12 cellular contexts compared by ENCODE assay signal in genomic region chr5:79806741-79807140, GRCh38.
A peak's percentile ranks its signal among the peaks of the same experiment; 100 is the strongest.
DNase-seq lines count a peak whose midpoint lies in the region; ATAC-seq and TF ChIP-seq lines count a peak whose summit lies in the region.
"Had no signal": no experiment of that assay in that cellular context is flagged by ENCODE, and none has a peak within 500 bp of the region (broad histone marks: within the 10 kb centered on the region; RNA-seq: fewer than 3 reads in every experiment).

No MANE protein-coding gene starts in this region.

- no peaks in the 10 kb centered on the region for H3K79me1 ChIP-seq in mesenchymal stem cell (replicated peaks; ENCODE audit: low read length, poor library complexity, severe bottlenecking)

- H3K23ac ChIP-seq in mesenchymal stem cell (ENCODE audit: low read length in 2 of 2) = no peak overlapping the region

- no peaks in the 10 kb centered on the region for H3K27me3 ChIP-seq in MM.1S (replicated peaks; ENCODE audit: insufficient read depth, low read length)
- H3K27me3 ChIP-seq in mesenchymal stem cell (ENCODE audit: control insufficient read depth in 1 of 2, insufficient read depth in 1 of 2, low read length in 2 of 2) = no peaks in the 10 kb centered on the region
- H3K27me3 ChIP-seq: spleen had no signal

- H3K36me3 Mint-ChIP-seq in activated naive CD4-positive, alpha-beta T cell treated with anti-CD3 and anti-CD28 coated beads, Interleukin-2, amount 50 U/mL, for 72 hours = no peaks in the 10 kb centered on the region

- no peak overlapping the region for H2AK5ac ChIP-seq in mesenchymal stem cell (ENCODE audit: low read length, severe bottlenecking)

- no peak overlapping the region for H3K9ac ChIP-seq in MM.1S (ENCODE audit: low read length)
- no peak overlapping the region for H3K9ac ChIP-seq in mesenchymal stem cell (ENCODE audit: low read length)

- H3K27ac ChIP-seq in MM.1S (ENCODE audit: low read length) (no peak overlapping the region), mesenchymal stem cell (ENCODE audit: low read length, poor library complexity, severe bottlenecking) (no peak overlapping the region)
- H3K27ac ChIP-seq: spleen had no signal

- no peak overlapping the region for H3K14ac ChIP-seq in mesenchymal stem cell (ENCODE audit: low read length in 2 of 2)

- H3K4ac ChIP-seq in mesenchymal stem cell (ENCODE audit: low read depth in 1 of 2, low read length in 2 of 2) = no peak overlapping the region

- ATAC-seq in activated naive CD4-positive, alpha-beta T cell treated with anti-CD3 and anti-CD28 coated beads, Interleukin-2, amount 50 U/mL, for 72 hours = no peak

- no peak overlapping the region for H4K8ac ChIP-seq in mesenchymal stem cell (ENCODE audit: low read length)

- no peaks in the 10 kb centered on the region for H3K9me3 Mint-ChIP-seq in activated naive CD4-positive, alpha-beta T cell treated with anti-CD3 and anti-CD28 coated beads, Interleukin-2, amount 50 U/mL, for 72 hours

- H3K4me1 ChIP-seq in MM.1S (ENCODE audit: low read length) (no peaks in the 10 kb centered on the region), mesenchymal stem cell (ENCODE audit: control insufficient read depth, insufficient read depth, low read depth, low read length) (no peaks in the 10 kb centered on the region)

- no peak overlapping the region for H2BK15ac ChIP-seq in mesenchymal stem cell (ENCODE audit: low read depth, poor library complexity, severe bottlenecking)

- no peak overlapping the region for H3K4me3 ChIP-seq in MM.1S (ENCODE audit: low read length)
- H3K4me3 ChIP-seq in mesenchymal stem cell (ENCODE audit: insufficient read depth in 1 of 2, low read depth in 1 of 2, low read length in 2 of 2) = no peak overlapping the region
- H3K4me3 ChIP-seq: spleen had no signal

- no peaks in the 10 kb centered on the region for H3K9me2 ChIP-seq in MM.1S (replicated peaks; ENCODE audit: insufficient read depth, low read length)

- no peak overlapping the region for H3K27ac Mint-ChIP-seq in activated naive CD4-positive, alpha-beta T cell treated with anti-CD3 and anti-CD28 coated beads, Interleukin-2, amount 50 U/mL, for 72 hours

- H3K36me3 ChIP-seq in MM.1S (replicated peaks; ENCODE audit: insufficient read depth, low read length) = no peaks in the 10 kb centered on the region
- no peaks in the 10 kb centered on the region for H3K36me3 ChIP-seq in mesenchymal stem cell (ENCODE audit: control insufficient read depth in 1 of 2, insufficient read depth in 2 of 2, low read depth in 1 of 2, low read length in 2 of 2)
- H3K36me3 ChIP-seq: spleen had no signal

- H2BK12ac ChIP-seq in mesenchymal stem cell (ENCODE audit: low read length in 2 of 2) = no peak overlapping the region

- H3K9me3 ChIP-seq in MM.1S (replicated peaks; ENCODE audit: insufficient read depth, low read length) (no peaks in the 10 kb centered on the region), mesenchymal stem cell (ENCODE audit: control insufficient read depth, low read length) (no peaks in the 10 kb centered on the region)
- H3K9me3 ChIP-seq: spleen had no signal

- H3K18ac ChIP-seq in mesenchymal stem cell (ENCODE audit: low read depth in 1 of 2, low read length in 2 of 2) = no peak overlapping the region

- peak in 10 of 14 donors; percentile 4 to 53 (median 19) for DNase-seq in C1 segment of cervical spinal cord (lab: John Stamatoyannopoulos, UW)
- DNase-seq in MM.1S = no peak
- DNase-seq in cerebellum (ENCODE audit: low spot score) = peak; percentile 10
- DNase-seq in mesenchymal stem cell = peak; percentile 1
- DNase-seq in NCI-H1092 (lab: John Stamatoyannopoulos, UW) = no peak
- no peak for DNase-seq in activated naive CD4-positive, alpha-beta T cell treated with anti-CD3 and anti-CD28 coated beads, Interleukin-2, amount 50 U/mL, for 72 hours (ENCODE audit: low spot score in 2 of 2)
- no peak for DNase-seq in HuH-7 (ENCODE audit: low spot score)
- DNase-seq in NCI-H526 (lab: John Stamatoyannopoulos, UW) = no peak
- DNase-seq: HCEC 1CT; NCI-H774; spleen; stimulated activated CD8-positive, alpha-beta memory T cell treated with anti-CD3 and anti-CD28 coated beads, Interleukin-4, amount 100 ng/mL, for 48 hours had no signal

- no peak overlapping the region for H2BK5ac ChIP-seq in mesenchymal stem cell (ENCODE audit: low read depth, low read length, poor library complexity, severe bottlenecking)

- no peaks in the 10 kb centered on the region for H3F3A ChIP-seq in MM.1S (ENCODE audit: insufficient read depth, low read length)

- TF ChIP-seq CTCF in MM.1S (IDR thresholded peaks at IDR 0.05; ENCODE audit: low read length) = no peak

- H2BK120ac ChIP-seq in mesenchymal stem cell (ENCODE audit: low read depth, low read length) = no peak overlapping the region

- H4K91ac ChIP-seq in mesenchymal stem cell (ENCODE audit: low read length) = no peak overlapping the region

- H3K79me2 ChIP-seq in MM.1S (ENCODE audit: low read length) = no peaks in the 10 kb centered on the region

- H2AFZ ChIP-seq in MM.1S (ENCODE audit: low read length) (0 out of 2 replicates have a peak overlapping the region, but pooled peaks have one; percentile 3), mesenchymal stem cell (ENCODE audit: low read depth, low read length) (no peak overlapping the region)

- no peaks in the 10 kb centered on the region for H4K20me1 ChIP-seq in MM.1S (ENCODE audit: insufficient read depth, low read length)

- WGBS in mesenchymal stem cell = 60% methylated on average over 3 of the region's 3 CpGs

- H3K4me2 ChIP-seq in MM.1S (ENCODE audit: low read depth, low read length) (no peak overlapping the region), mesenchymal stem cell (ENCODE audit: low read length, poor library complexity, severe bottlenecking) (no peak overlapping the region)

Comparison
In these comparisons a context has a peak if more than half of its experiments do, and no peak if none do; other contexts are left out.
1. DNase-seq: peak in C1 segment of cervical spinal cord (10 of 14), cerebellum (single experiment) and mesenchymal stem cell (single experiment); none in MM.1S (single experiment), NCI-H1092 (single experiment), activated naive CD4-positive, alpha-beta T cell treated with anti-CD3 and anti-CD28 coated beads, Interleukin-2, amount 50 U/mL, for 72 hours (0 of 2), HuH-7 (single experiment) and NCI-H526 (0 of 2).